Comparison of ENCODE assay signal across 15 cellular contexts in the genomic region with DNA sequence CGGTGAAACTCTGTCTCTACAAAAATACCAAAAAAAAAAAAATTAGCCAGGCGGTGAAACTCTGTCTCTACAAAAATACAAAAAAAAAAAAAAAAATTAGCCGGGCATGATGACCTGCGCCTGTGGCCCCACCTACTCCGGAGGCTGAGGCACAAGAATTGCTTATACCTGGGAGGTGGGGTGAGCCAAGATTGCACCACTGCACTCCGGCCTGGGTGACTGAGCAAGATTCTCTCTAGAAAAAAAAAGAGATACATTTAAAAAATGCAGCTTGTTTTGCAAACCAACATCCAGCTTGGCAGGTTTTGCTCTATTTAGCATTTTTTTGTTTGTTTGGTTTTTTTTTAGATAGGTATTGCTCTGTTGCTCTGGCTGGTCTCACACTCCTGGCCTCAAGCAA. TPM values are rescaled to one million over a fixed set of nuclear protein-coding genes. Genes with fewer than 3 reads are reported as not detected.
DNase-seq lines count a peak whose midpoint lies in the region; ATAC-seq, FAIRE-seq and TF ChIP-seq lines count a peak whose summit lies in the region.
"Had no signal": no experiment of that assay in that cellular context is flagged by ENCODE, and none has a peak within 500 bp of the region (broad histone marks: within the 10 kb centered on the region; RNA-seq: fewer than 3 reads in every experiment).

No MANE protein-coding gene starts in this region.

- H3K27me3 ChIP-seq in HepG2 (ENCODE audit: control insufficient read depth in 1 of 2, insufficient read depth in 2 of 2, low read length in 2 of 2) (no peaks in the 10 kb centered on the region), right lobe of liver (no peaks in the 10 kb centered on the region), hepatocyte (no peaks in the 10 kb centered on the region), parathyroid adenoma (ENCODE audit: control insufficient read depth, insufficient read depth, low read length) (no peaks in the 10 kb centered on the region), WERI-Rb-1 (ENCODE audit: insufficient read depth, low read depth, severe bottlenecking) (no peaks in the 10 kb centered on the region)
- H3K27me3 ChIP-seq: BLaER1 treated with 17β-estradiol and CSF1 and Interleukin-3, amounts not matched to agents 10 nM and 100 nM had no signal

- H4K20me1 ChIP-seq in HepG2 (ENCODE audit: insufficient read depth, low read length), result no peaks in the 10 kb centered on the region
- H4K20me1 ChIP-seq in hepatocyte (ENCODE audit: insufficient read depth, poor library complexity, severe bottlenecking), result no peaks in the 10 kb centered on the region
- H4K20me1 ChIP-seq: BLaER1 treated with 17β-estradiol and CSF1 and Interleukin-3, amounts not matched to agents 10 nM and 100 nM had no signal

- DNase-seq in HepG2 (ENCODE audit: low spot score), result no peak
- DNase-seq in right lobe of liver, result no peak
- DNase-seq in hepatocyte (ENCODE audit: low spot score), result no peak
- no peak for DNase-seq in type B pancreatic cell (ENCODE audit: extremely low spot score, unreplicated experiment)
- DNase-seq in WERI-Rb-1, result no peak
- no peak for DNase-seq in NCI-H2171 (lab: John Stamatoyannopoulos, UW)
- DNase-seq in omental fat pad (ENCODE audit: low spot score), result no peak
- DNase-seq: 8988T; CD4-positive, CD25-positive, alpha-beta regulatory T cell; DMS 273 treated with DMSO at 0.1 percent for 48 hours; HCEC 1CT; HFFc6 had no signal

- ATAC-seq in HepG2, result 0 out of 3 replicates have a peak, but pooled peaks have one; percentile 13
- no peak for ATAC-seq in right lobe of liver
- ATAC-seq in omental fat pad (ENCODE audit: low FRiP score), result no peak

- FAIRE-seq in HepG2 (lab: Jason Lieb, UNC), result no peak
- FAIRE-seq: HTR-8/SVneo had no signal

- no peak for TF ChIP-seq RAD21 in HepG2 (CRISPR knock-in tag; IDR thresholded peaks at IDR 0.05)

- in situ Hi-C loops in HepG2 (cut with HindIII; ENCODE audit: extremely low pct_ligation_motif_present, low pct_unique_long_range_greater_than_20kb), result no loop called here

- no peak for TF ChIP-seq CTCF in HepG2 (CRISPR knock-in tag; IDR thresholded peaks at IDR 0.05)
- no peak for TF ChIP-seq CTCF in right lobe of liver (IDR thresholded peaks at IDR 0.05)
- no peak for TF ChIP-seq CTCF in hepatocyte (IDR thresholded peaks at IDR 0.05; ENCODE audit: poor library complexity)
- TF ChIP-seq CTCF in parathyroid adenoma (IDR thresholded peaks at IDR 0.05), result no peak
- TF ChIP-seq CTCF in type B pancreatic cell (conservative IDR thresholded peaks at IDR 0.05), result no peak
- no peak for TF ChIP-seq CTCF in WERI-Rb-1 (IDR thresholded peaks at IDR 0.05; ENCODE audit: low read depth, low read length)
- TF ChIP-seq CTCF in omental fat pad (IDR thresholded peaks at IDR 0.05), result no peak

- H3K4me1 ChIP-seq in HepG2 (ENCODE audit: insufficient read depth, low read length), result peaks cover 87% of the 10 kb centered on the region
- H3K4me1 ChIP-seq in right lobe of liver, result peaks cover 0 to 19% (median 8%) of the 10 kb centered on the region in 4 donors
- H3K4me1 ChIP-seq in hepatocyte (ENCODE audit: insufficient read depth), result peaks cover 7% of the 10 kb centered on the region
- peaks cover 22% of the 10 kb centered on the region for H3K4me1 ChIP-seq in parathyroid adenoma

- no peak overlapping the region for H3K4me3 Mint-ChIP-seq in type B pancreatic cell
- H3K4me3 Mint-ChIP-seq: CD4-positive, CD25-positive, alpha-beta regulatory T cell; HFFc6 had no signal

- H3K9me2 ChIP-seq in hepatocyte (replicated peaks; ENCODE audit: insufficient read depth), result no peaks in the 10 kb centered on the region

- 2% methylated on average over 6 of the region's 6 CpGs for WGBS in HepG2 (ENCODE audit: low lambda C conversion rate)
- WGBS in right lobe of liver (ENCODE audit: insufficient coverage, low coverage, low lambda C conversion rate, missing lambda C conversion rate), result 46% methylated on average over 6 of the region's 6 CpGs
- 68% methylated on average over 6 of the region's 6 CpGs for WGBS in hepatocyte (ENCODE audit: low lambda C conversion rate, missing lambda C conversion rate)

- H3K4me1 Mint-ChIP-seq in type B pancreatic cell (ENCODE audit: unreplicated experiment), result peaks cover 9% of the 10 kb centered on the region

- POLR2A ChIA-PET in HepG2 (lab: Yijun Ruan, JAX), result interaction anchor here (0.9 to 2.4 kb wide), 5 partner anchors 11 to 53 kb away, joined by 3 to 23 read pairs (median 7); a partner anchor contains a TSS

- H3K4me2 ChIP-seq in HepG2 (ENCODE audit: low read depth, low read length) (peak overlapping the region; percentile 71), hepatocyte (no peak overlapping the region), parathyroid adenoma (ENCODE audit: low read length) (peak overlapping the region; percentile 38)
- H3K4me2 ChIP-seq: BLaER1 treated with 17β-estradiol and CSF1 and Interleukin-3, amounts not matched to agents 10 nM and 100 nM had no signal

- peak overlapping the region; percentile 91 for H3K27ac Mint-ChIP-seq in type B pancreatic cell
- H3K27ac Mint-ChIP-seq: CD4-positive, CD25-positive, alpha-beta regulatory T cell; HFFc6 had no signal

- CTCF ChIA-PET in HepG2 (lab: Yijun Ruan, JAX; ENCODE audit: low intra/inter-chr PET ratio, low total read pairs), result no interaction called here

- H2AFZ ChIP-seq in HepG2 (ENCODE audit: low read length) (no peak overlapping the region), hepatocyte (no peak overlapping the region), parathyroid adenoma (peak overlapping the region; percentile 59)

- TF ChIP-seq EP300 in HepG2 (IDR thresholded peaks at IDR 0.05; ENCODE audit: low read depth in 2 of 2, low read length in 2 of 2), result no peak
- TF ChIP-seq EP300 in HepG2 (CRISPR knock-in tag; IDR thresholded peaks at IDR 0.05; ENCODE audit: borderline replicate concordance), result no peak

- H3K36me3 ChIP-seq in HepG2 (replicated peaks in 1 of 2; ENCODE audit: control insufficient read depth in 1 of 2, insufficient read depth in 2 of 2, low read length in 2 of 2), result no peaks in the 10 kb centered on the region
- H3K36me3 ChIP-seq in right lobe of liver, result no peaks in the 10 kb centered on the region
- H3K36me3 ChIP-seq in hepatocyte (replicated peaks; ENCODE audit: insufficient read depth, low read depth), result no peaks in the 10 kb centered on the region
- H3K36me3 ChIP-seq in parathyroid adenoma (ENCODE audit: control insufficient read depth, insufficient read depth, low read length), result no peaks in the 10 kb centered on the region
- no peaks in the 10 kb centered on the region for H3K36me3 ChIP-seq in WERI-Rb-1
- H3K36me3 ChIP-seq: BLaER1 treated with 17β-estradiol and CSF1 and Interleukin-3, amounts not matched to agents 10 nM and 100 nM had no signal

- TF ChIP-seq POLR2A in HepG2 (IDR thresholded peaks at IDR 0.05; ENCODE audit: insufficient read depth in 1 of 2, low read depth in 2 of 2, low read length in 2 of 2) (no peak), right lobe of liver (IDR thresholded peaks at IDR 0.05) (no peak)

- H3K9ac ChIP-seq in HepG2 (ENCODE audit: insufficient read depth, low read depth, low read length) (0 out of 2 replicates have a peak overlapping the region, but pooled peaks have one; percentile 39), parathyroid adenoma (no peak overlapping the region)
- H3K9ac ChIP-seq: BLaER1 treated with 17β-estradiol and CSF1 and Interleukin-3, amounts not matched to agents 10 nM and 100 nM had no signal

- H3K4me3 ChIP-seq in HepG2 (replicated peaks in 1 of 3; ENCODE audit: insufficient read depth in 1 of 3, low read depth in 2 of 3, low read length in 3 of 3), result peak overlapping the region in 1 of 3 experiments; percentile 39; a peak in 1 of 6 replicates
- H3K4me3 ChIP-seq in right lobe of liver, result no peak overlapping the region
- no peak overlapping the region for H3K4me3 ChIP-seq in hepatocyte
- no peak overlapping the region for H3K4me3 ChIP-seq in parathyroid adenoma (ENCODE audit: low read depth, low read length)
- no peak overlapping the region for H3K4me3 ChIP-seq in WERI-Rb-1 (ENCODE audit: low read depth, low read length)
- H3K4me3 ChIP-seq: BLaER1 treated with 17β-estradiol and CSF1 and Interleukin-3, amounts not matched to agents 10 nM and 100 nM had no signal

- H3K27me3 Mint-ChIP-seq in type B pancreatic cell, result no peaks in the 10 kb centered on the region
- H3K27me3 Mint-ChIP-seq: CD4-positive, CD25-positive, alpha-beta regulatory T cell had no signal

- no peaks in the 10 kb centered on the region for H3K36me3 Mint-ChIP-seq in type B pancreatic cell
- H3K36me3 Mint-ChIP-seq: CD4-positive, CD25-positive, alpha-beta regulatory T cell had no signal

- H3K79me2 ChIP-seq in HepG2 (ENCODE audit: insufficient read depth, low read length) (no peaks in the 10 kb centered on the region), hepatocyte (no peaks in the 10 kb centered on the region), parathyroid adenoma (no peaks in the 10 kb centered on the region)

- intact Hi-C loops in HepG2 (cut with micrococcal nuclease; ENCODE audit: unreplicated experiment) (no loop called here), right lobe of liver (cut with DNase I) (no loop called here)

- H3K9me3 Mint-ChIP-seq in type B pancreatic cell, result no peaks in the 10 kb centered on the region
- H3K9me3 Mint-ChIP-seq: CD4-positive, CD25-positive, alpha-beta regulatory T cell; HFFc6 had no signal

- H3K27ac ChIP-seq in HepG2 (ENCODE audit: extremely low read length, insufficient read depth, low read length) (peak overlapping the region; percentile 60), right lobe of liver (no peak overlapping the region), hepatocyte (peak overlapping the region; percentile 40), parathyroid adenoma (peak overlapping the region; percentile 54), WERI-Rb-1 (no peak overlapping the region)
- H3K27ac ChIP-seq: BLaER1 treated with 17β-estradiol and CSF1 and Interleukin-3, amounts not matched to agents 10 nM and 100 nM had no signal

- BruUV-seq in HepG2 (replicated peaks; lab: Mats Ljungman, UMichigan), result no TSS peak

- H3K9me3 ChIP-seq in HepG2 (ENCODE audit: low read length) (no peaks in the 10 kb centered on the region), right lobe of liver (no peaks in the 10 kb centered on the region), hepatocyte (ENCODE audit: low read depth) (no peaks in the 10 kb centered on the region), parathyroid adenoma (ENCODE audit: control insufficient read depth, low read length) (no peaks in the 10 kb centered on the region), WERI-Rb-1 (ENCODE audit: severe bottlenecking) (no peaks in the 10 kb centered on the region)
- H3K9me3 ChIP-seq: BLaER1 treated with 17β-estradiol and CSF1 and Interleukin-3, amounts not matched to agents 10 nM and 100 nM had no signal

RNA-seq across cellular contexts. Expression of a gene that starts 6.7 kb away (rescaled TPM):
- 56.6 and 57.7 TPM in 2 replicates for total RNA-seq in HepG2 (2016; rRNA removed; fragmentation: Illumina TruSeq; extraction: Trizol)
- 13.1 and 14.4 TPM in 2 replicates for total RNA-seq in HepG2 (2016; cell fraction: cytosol; rRNA removed; fragmentation: Illumina TruSeq; extraction: Trizol; ENCODE audit: low read depth)
- total RNA-seq in HepG2 (2016; cell fraction: insoluble cytoplasmic fraction; rRNA removed; fragmentation: Illumina TruSeq; extraction: Trizol), result 51.1 and 64.9 TPM in 2 replicates
- total RNA-seq in HepG2 (2016; cell fraction: membrane; rRNA removed; fragmentation: Illumina TruSeq; extraction: Trizol), result 36.0 and 36.7 TPM in 2 replicates
- total RNA-seq in HepG2 (2016; cell fraction: nucleus; rRNA removed; fragmentation: Illumina TruSeq; extraction: Trizol), result 30.3 and 33.5 TPM in 2 replicates
- polyA plus RNA-seq in HepG2 (2011; rRNA removed), result 53.1 and 64.3 TPM in 2 replicates
- polyA plus RNA-seq in HepG2 (2011; cell fraction: cytosol; rRNA removed), result 37.2 and 38.6 TPM in 2 replicates
- 97.0 and 102 TPM in 2 replicates for polyA plus RNA-seq in HepG2 (2011; cell fraction: nucleus; rRNA removed)
- 26.8 and 28.6 TPM in 2 replicates for polyA plus RNA-seq in HepG2 (2012)
- 15.6 and 16.2 TPM in 2 replicates for polyA plus RNA-seq in HepG2 (2016; cell fraction: cytosol; fragmentation: Illumina TruSeq; extraction: Trizol; ENCODE audit: low read depth)
- 40.6 and 44.1 TPM in 2 replicates for polyA plus RNA-seq in HepG2 (2016; cell fraction: insoluble cytoplasmic fraction; fragmentation: Illumina TruSeq; extraction: Trizol; ENCODE audit: low read depth)
- 22.8 and 23.5 TPM in 2 replicates for polyA plus RNA-seq in HepG2 (2016; cell fraction: membrane; fragmentation: Illumina TruSeq; extraction: Trizol; ENCODE audit: low read depth)
- 51.1 and 66.5 TPM in 2 replicates for polyA plus RNA-seq in HepG2 (2016; cell fraction: nucleus; fragmentation: Illumina TruSeq; extraction: Trizol; ENCODE audit: insufficient read depth, low read depth)
- polyA minus RNA-seq in HepG2 (2011; rRNA and poly(A)+ RNA removed; ENCODE audit: low replicate concordance), result 22.4 and 187 TPM in 2 replicates
- 44.1 and 52.6 TPM in 2 replicates for polyA minus RNA-seq in HepG2 (2011; cell fraction: cytosol; rRNA and poly(A)+ RNA removed)
- polyA minus RNA-seq in HepG2 (2011; cell fraction: nucleus; rRNA and poly(A)+ RNA removed), result 46.4 and 57.7 TPM in 2 replicates
- total RNA-seq in right lobe of liver, result 10 to 100 TPM; 33.0 to 55.5 (median 40.7) TPM
- total RNA-seq in hepatocyte, result 35.0 and 36.1 TPM in 2 replicates
- polyA plus RNA-seq in hepatocyte, result 24.8 and 26.8 TPM in 2 replicates
- total RNA-seq in type B pancreatic cell (ENCODE audit: low replicate concordance), result 28.8 and 46.7 TPM in 2 replicates
- 10 to 100 TPM; 15.6 to 25.2 (median 18.0) TPM for total RNA-seq in omental fat pad

RNA-seq across cellular contexts. Expression of a gene that starts 10.8 kb away (rescaled TPM):
- total RNA-seq in HepG2 (2016; rRNA removed; fragmentation: Illumina TruSeq; extraction: Trizol) (166 and 188 TPM in 2 replicates), right lobe of liver (100 to 1,000 TPM in 2 of 6 experiments, 10 to 100 TPM in 4; 37.6 to 139 (median 47.3) TPM), hepatocyte (185 and 202 TPM in 2 replicates), type B pancreatic cell (ENCODE audit: low replicate concordance) (196 and 223 TPM in 2 replicates), omental fat pad (100 to 1,000 TPM in 1 of 4 donors, 10 to 100 TPM in 3; 58.6 to 140 (median 93.1) TPM)
- 129 and 159 TPM in 2 replicates for total RNA-seq in HepG2 (2016; cell fraction: cytosol; rRNA removed; fragmentation: Illumina TruSeq; extraction: Trizol; ENCODE audit: low read depth)
- 185 and 208 TPM in 2 replicates for total RNA-seq in HepG2 (2016; cell fraction: insoluble cytoplasmic fraction; rRNA removed; fragmentation: Illumina TruSeq; extraction: Trizol)
- 248 and 299 TPM in 2 replicates for total RNA-seq in HepG2 (2016; cell fraction: membrane; rRNA removed; fragmentation: Illumina TruSeq; extraction: Trizol)
- total RNA-seq in HepG2 (2016; cell fraction: nucleus; rRNA removed; fragmentation: Illumina TruSeq; extraction: Trizol), result 62.8 and 69.8 TPM in 2 replicates
- polyA plus RNA-seq in HepG2 (2011; rRNA removed) (65.8 and 66.8 TPM in 2 replicates), hepatocyte (218 and 226 TPM in 2 replicates)
- polyA plus RNA-seq in HepG2 (2011; cell fraction: cytosol; rRNA removed), result 97.1 and 133 TPM in 2 replicates
- polyA plus RNA-seq in HepG2 (2011; cell fraction: nucleus; rRNA removed), result 51.8 and 54.0 TPM in 2 replicates
- 62.7 and 78.9 TPM in 2 replicates for polyA plus RNA-seq in HepG2 (2012)
- 166 and 238 TPM in 2 replicates for polyA plus RNA-seq in HepG2 (2016; cell fraction: cytosol; fragmentation: Illumina TruSeq; extraction: Trizol; ENCODE audit: low read depth)
- polyA plus RNA-seq in HepG2 (2016; cell fraction: insoluble cytoplasmic fraction; fragmentation: Illumina TruSeq; extraction: Trizol; ENCODE audit: low read depth), result 205 and 220 TPM in 2 replicates
- polyA plus RNA-seq in HepG2 (2016; cell fraction: membrane; fragmentation: Illumina TruSeq; extraction: Trizol; ENCODE audit: low read depth), result 217 and 267 TPM in 2 replicates
- polyA plus RNA-seq in HepG2 (2016; cell fraction: nucleus; fragmentation: Illumina TruSeq; extraction: Trizol; ENCODE audit: insufficient read depth, low read depth), result 105 and 120 TPM in 2 replicates
- 40.8 and 88.8 TPM in 2 replicates for polyA minus RNA-seq in HepG2 (2011; rRNA and poly(A)+ RNA removed; ENCODE audit: low replicate concordance)
- polyA minus RNA-seq in HepG2 (2011; cell fraction: cytosol; rRNA and poly(A)+ RNA removed), result 24.9 and 32.6 TPM in 2 replicates
- polyA minus RNA-seq in HepG2 (2011; cell fraction: nucleus; rRNA and poly(A)+ RNA removed), result 13.4 and 14.2 TPM in 2 replicates

RNA-seq across cellular contexts. Expression of a gene that starts 52.3 kb away (rescaled TPM):
- total RNA-seq in HepG2 (2016; rRNA removed; fragmentation: Illumina TruSeq; extraction: Trizol) (31.8 and 41.2 TPM in 2 replicates), right lobe of liver (100 to 1,000 TPM in 4 of 6 experiments, 10 to 100 TPM in 2; 29.3 to 188 (median 134) TPM), hepatocyte (307 and 379 TPM in 2 replicates), type B pancreatic cell (ENCODE audit: low replicate concordance) (126 and 232 TPM in 2 replicates), omental fat pad (100 to 1,000 TPM; 398 to 859 (median 623) TPM)
- total RNA-seq in HepG2 (2016; cell fraction: cytosol; rRNA removed; fragmentation: Illumina TruSeq; extraction: Trizol; ENCODE audit: low read depth), result 36.4 and 41.0 TPM in 2 replicates
- 30.0 and 40.6 TPM in 2 replicates for total RNA-seq in HepG2 (2016; cell fraction: insoluble cytoplasmic fraction; rRNA removed; fragmentation: Illumina TruSeq; extraction: Trizol)
- 68.5 and 98.0 TPM in 2 replicates for total RNA-seq in HepG2 (2016; cell fraction: membrane; rRNA removed; fragmentation: Illumina TruSeq; extraction: Trizol)
- total RNA-seq in HepG2 (2016; cell fraction: nucleus; rRNA removed; fragmentation: Illumina TruSeq; extraction: Trizol), result 23.4 and 45.2 TPM in 2 replicates
- polyA plus RNA-seq in HepG2 (2011; rRNA removed) (59.8 and 124 TPM in 2 replicates), hepatocyte (698 and 768 TPM in 2 replicates)
- 93.9 and 178 TPM in 2 replicates for polyA plus RNA-seq in HepG2 (2011; cell fraction: cytosol; rRNA removed)
- polyA plus RNA-seq in HepG2 (2011; cell fraction: nucleus; rRNA removed), result 129 and 136 TPM in 2 replicates
- polyA plus RNA-seq in HepG2 (2012), result 44.0 and 66.6 TPM in 2 replicates
- 85.1 and 91.8 TPM in 2 replicates for polyA plus RNA-seq in HepG2 (2016; cell fraction: cytosol; fragmentation: Illumina TruSeq; extraction: Trizol; ENCODE audit: low read depth)
- polyA plus RNA-seq in HepG2 (2016; cell fraction: insoluble cytoplasmic fraction; fragmentation: Illumina TruSeq; extraction: Trizol; ENCODE audit: low read depth), result 74.4 and 76.0 TPM in 2 replicates
- 131 and 149 TPM in 2 replicates for polyA plus RNA-seq in HepG2 (2016; cell fraction: membrane; fragmentation: Illumina TruSeq; extraction: Trizol; ENCODE audit: low read depth)
- 77.1 and 84.7 TPM in 2 replicates for polyA plus RNA-seq in HepG2 (2016; cell fraction: nucleus; fragmentation: Illumina TruSeq; extraction: Trizol; ENCODE audit: insufficient read depth, low read depth)
- polyA minus RNA-seq in HepG2 (2011; rRNA and poly(A)+ RNA removed; ENCODE audit: low replicate concordance), result 49.7 and 194 TPM in 2 replicates
- 164 and 168 TPM in 2 replicates for polyA minus RNA-seq in HepG2 (2011; cell fraction: cytosol; rRNA and poly(A)+ RNA removed)
- polyA minus RNA-seq in HepG2 (2011; cell fraction: nucleus; rRNA and poly(A)+ RNA removed), result 60.5 and 91.9 TPM in 2 replicates

RNA-seq across cellular contexts. Expression of a gene that starts 52.3 kb away (rescaled TPM):
- total RNA-seq in HepG2 (2016; rRNA removed; fragmentation: Illumina TruSeq; extraction: Trizol) (43.0 and 146 TPM in 2 replicates), right lobe of liver (100 to 1,000 TPM in 2 of 6 experiments, 10 to 100 TPM in 2, 1 to 10 TPM in 1, under 1 TPM in 1; 0.88 to 160 (median 57.5) TPM), hepatocyte (106 and 123 TPM in 2 replicates), type B pancreatic cell (ENCODE audit: low replicate concordance) (102 and 106 TPM in 2 replicates), omental fat pad (1 to 10 TPM; 1.9 to 4.6 (median 3.0) TPM)
- total RNA-seq in HepG2 (2016; cell fraction: cytosol; rRNA removed; fragmentation: Illumina TruSeq; extraction: Trizol; ENCODE audit: low read depth), result 42.0 and 45.2 TPM in 2 replicates
- 37.4 and 148 TPM in 2 replicates for total RNA-seq in HepG2 (2016; cell fraction: insoluble cytoplasmic fraction; rRNA removed; fragmentation: Illumina TruSeq; extraction: Trizol)
- total RNA-seq in HepG2 (2016; cell fraction: membrane; rRNA removed; fragmentation: Illumina TruSeq; extraction: Trizol), result 53.4 and 57.4 TPM in 2 replicates
- 112 and 139 TPM in 2 replicates for total RNA-seq in HepG2 (2016; cell fraction: nucleus; rRNA removed; fragmentation: Illumina TruSeq; extraction: Trizol)
- polyA plus RNA-seq in HepG2 (2011; rRNA removed) (422 and 537 TPM in 2 replicates), hepatocyte (175 and 185 TPM in 2 replicates)
- 539 and 794 TPM in 2 replicates for polyA plus RNA-seq in HepG2 (2011; cell fraction: cytosol; rRNA removed)
- polyA plus RNA-seq in HepG2 (2011; cell fraction: nucleus; rRNA removed), result 1,510 and 1,558 TPM in 2 replicates
- polyA plus RNA-seq in HepG2 (2012), result 229 and 758 TPM in 2 replicates
- polyA plus RNA-seq in HepG2 (2016; cell fraction: cytosol; fragmentation: Illumina TruSeq; extraction: Trizol; ENCODE audit: low read depth), result 22.2 and 24.9 TPM in 2 replicates
- polyA plus RNA-seq in HepG2 (2016; cell fraction: insoluble cytoplasmic fraction; fragmentation: Illumina TruSeq; extraction: Trizol; ENCODE audit: low read depth), result 49.2 and 57.0 TPM in 2 replicates
- 30.8 and 31.5 TPM in 2 replicates for polyA plus RNA-seq in HepG2 (2016; cell fraction: membrane; fragmentation: Illumina TruSeq; extraction: Trizol; ENCODE audit: low read depth)
- polyA plus RNA-seq in HepG2 (2016; cell fraction: nucleus; fragmentation: Illumina TruSeq; extraction: Trizol; ENCODE audit: insufficient read depth, low read depth), result 315 and 334 TPM in 2 replicates
- polyA minus RNA-seq in HepG2 (2011; rRNA and poly(A)+ RNA removed; ENCODE audit: low replicate concordance), result 4.5 and 440 TPM in 2 replicates
- polyA minus RNA-seq in HepG2 (2011; cell fraction: cytosol; rRNA and poly(A)+ RNA removed), result 366 and 433 TPM in 2 replicates
- polyA minus RNA-seq in HepG2 (2011; cell fraction: nucleus; rRNA and poly(A)+ RNA removed), result 115 and 151 TPM in 2 replicates
- total RNA-seq: CD4-positive, CD25-positive, alpha-beta regulatory T cell had no signal
- polyA plus RNA-seq: CD4-positive, CD25-positive, alpha-beta regulatory T cell had no signal

RNA-seq across cellular contexts. Expression of a gene that starts 59.4 kb away (rescaled TPM):
- total RNA-seq in HepG2 (2016; rRNA removed; fragmentation: Illumina TruSeq; extraction: Trizol), result 0.04 and 0.07 TPM in 2 replicates
- not detected in 2 replicates for total RNA-seq in HepG2 (2016; cell fraction: cytosol; rRNA removed; fragmentation: Illumina TruSeq; extraction: Trizol; ENCODE audit: low read depth)
- 0.04 TPM in 1 of 2 replicates, not detected in the other for total RNA-seq in HepG2 (2016; cell fraction: insoluble cytoplasmic fraction; rRNA removed; fragmentation: Illumina TruSeq; extraction: Trizol)
- not detected in 2 replicates for total RNA-seq in HepG2 (2016; cell fraction: membrane; rRNA removed; fragmentation: Illumina TruSeq; extraction: Trizol)
- 0.13 TPM in 1 of 2 replicates, not detected in the other for total RNA-seq in HepG2 (2016; cell fraction: nucleus; rRNA removed; fragmentation: Illumina TruSeq; extraction: Trizol)
- polyA plus RNA-seq in HepG2 (2011; rRNA removed), result 0.14 and 0.18 TPM in 2 replicates
- polyA plus RNA-seq in HepG2 (2011; cell fraction: cytosol; rRNA removed), result 0.03 and 0.04 TPM in 2 replicates
- polyA plus RNA-seq in HepG2 (2011; cell fraction: nucleus; rRNA removed), result 1.3 and 1.5 TPM in 2 replicates
- polyA plus RNA-seq in HepG2 (2012), result 0.13 TPM in 2 replicates
- not detected in 2 replicates for polyA plus RNA-seq in HepG2 (2016; cell fraction: cytosol; fragmentation: Illumina TruSeq; extraction: Trizol; ENCODE audit: low read depth)
- polyA plus RNA-seq in HepG2 (2016; cell fraction: insoluble cytoplasmic fraction; fragmentation: Illumina TruSeq; extraction: Trizol; ENCODE audit: low read depth), result not detected in 2 replicates
- not detected in 2 replicates for polyA plus RNA-seq in HepG2 (2016; cell fraction: membrane; fragmentation: Illumina TruSeq; extraction: Trizol; ENCODE audit: low read depth)
- polyA plus RNA-seq in HepG2 (2016; cell fraction: nucleus; fragmentation: Illumina TruSeq; extraction: Trizol; ENCODE audit: insufficient read depth, low read depth), result 0.25 and 0.49 TPM in 2 replicates
- 0.26 and 0.91 TPM in 2 replicates for polyA minus RNA-seq in HepG2 (2011; rRNA and poly(A)+ RNA removed; ENCODE audit: low replicate concordance)
- 0.53 TPM in 1 of 2 replicates, not detected in the other for polyA minus RNA-seq in HepG2 (2011; cell fraction: cytosol; rRNA and poly(A)+ RNA removed)
- 0.52 and 0.62 TPM in 2 replicates for polyA minus RNA-seq in HepG2 (2011; cell fraction: nucleus; rRNA and poly(A)+ RNA removed)
- 1 to 10 TPM in 5 of 6 experiments, under 1 TPM in 1; 0.82 to 5.3 (median 2.5) TPM for total RNA-seq in right lobe of liver
- total RNA-seq in hepatocyte, result 3.7 and 3.9 TPM in 2 replicates
- polyA plus RNA-seq in hepatocyte, result 1.5 and 2.3 TPM in 2 replicates
- total RNA-seq in type B pancreatic cell (ENCODE audit: low replicate concordance), result 7.8 and 10.2 TPM in 2 replicates
- 10 to 100 TPM in 2 of 4 donors, 1 to 10 TPM in 2; 1.7 to 15.9 (median 7.4) TPM for total RNA-seq in omental fat pad

Comparison
In these comparisons a context has a peak if more than half of its experiments do, and no peak if none do; other contexts are left out.
1. H3K27ac ChIP-seq: peak in HepG2 (single experiment), hepatocyte (single experiment) and parathyroid adenoma (single experiment); none in right lobe of liver (0 of 3) and WERI-Rb-1 (single experiment).